ENCODE assay signal across 8 cellular contexts in the genomic region with DNA sequence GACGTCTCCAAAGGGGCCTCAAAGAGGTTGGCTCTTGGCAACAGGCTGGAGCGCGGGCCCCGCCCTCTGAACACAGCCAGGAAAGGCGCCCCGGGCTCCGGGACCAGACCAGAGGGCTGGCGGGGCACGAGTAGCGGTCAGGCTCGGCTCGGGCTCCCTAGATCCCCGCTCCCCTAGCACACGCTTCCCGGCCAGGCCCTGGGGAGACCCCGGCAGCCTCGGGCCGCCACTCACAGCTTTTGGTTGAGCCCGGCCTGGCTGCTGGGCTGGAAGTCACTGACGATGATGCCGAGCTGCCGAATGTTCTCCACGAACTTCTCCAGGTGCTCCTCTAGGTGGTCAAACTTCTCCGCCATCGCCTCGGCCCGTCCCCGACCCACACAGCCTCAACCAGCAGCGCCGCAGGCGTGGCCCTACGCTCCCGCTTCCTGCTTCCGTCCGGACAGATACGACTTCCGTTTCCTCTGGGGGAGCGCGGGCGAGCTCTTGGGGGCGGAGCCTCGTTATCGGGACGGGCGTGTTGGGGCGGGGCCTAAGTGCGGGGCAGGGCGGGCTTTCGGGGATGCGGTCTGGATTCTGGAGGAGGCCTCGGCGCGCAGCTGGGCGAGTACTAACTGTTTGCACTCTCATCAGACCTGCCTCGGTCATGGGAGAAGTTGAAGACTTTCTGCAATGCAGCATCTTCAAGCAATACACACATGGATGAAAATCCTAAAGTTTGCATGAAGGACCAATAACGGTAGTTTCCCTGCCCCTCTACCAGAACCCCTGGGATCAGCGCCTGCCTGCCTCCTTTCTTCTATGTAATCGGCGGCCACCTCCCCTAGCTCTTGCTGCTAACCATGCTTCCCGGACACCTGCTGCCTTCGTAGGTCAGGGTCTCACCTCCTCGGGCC. TPM values are rescaled to one million over a fixed set of nuclear protein-coding genes. Genes with fewer than 3 reads are reported as not detected.
DNase-seq lines count a peak whose midpoint lies in the region; ATAC-seq and TF ChIP-seq lines count a peak whose summit lies in the region.

A gene with protein sequence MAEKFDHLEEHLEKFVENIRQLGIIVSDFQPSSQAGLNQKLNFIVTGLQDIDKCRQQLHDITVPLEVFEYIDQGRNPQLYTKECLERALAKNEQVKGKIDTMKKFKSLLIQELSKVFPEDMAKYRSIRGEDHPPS (minus strand): TSS at position 420 of the 896 bp plus-strand sequence. CDS start 64 bp downstream, at position 356.

- peak; percentile 98 for ATAC-seq in HG03460 (IDR thresholded peaks at IDR 0.05; ENCODE audit: unreplicated experiment)

- TF ChIP-seq CTCF in BE2C (IDR thresholded peaks at IDR 0.05; ENCODE audit: low read depth, low read length) (no peak), coronary artery (IDR thresholded peaks at IDR 0.05) (no peak)

- H3K27me3 ChIP-seq in BE2C = no peaks in the 10 kb centered on the region

- H3K9me3 ChIP-seq in BE2C = no peaks in the 10 kb centered on the region

- H3K27ac ChIP-seq in coronary artery = peak within 1 kb of the TSS; percentile 84 to 93

- H3K4me3 ChIP-seq in BE2C (ENCODE audit: low read depth, low read length) (peak within 1 kb of the TSS; percentile 95), coronary artery (peak within 1 kb of the TSS; percentile 97)

- no peaks in the 10 kb centered on the region; the same call in 1 of the 2 replicates for H3K4me1 ChIP-seq in BE2C

- peaks cover 33% of the 10 kb centered on the region for H3K36me3 ChIP-seq in BE2C

- peak; percentile 97 for DNase-seq in BE2C
- peak; percentile 90 for DNase-seq in GM19240 (ENCODE audit: insufficient read length, low spot score)
- peak; percentile 84 to 97 for DNase-seq in NCI-H526 (lab: John Stamatoyannopoulos, UW)
- DNase-seq in activated CD4-positive, alpha-beta T cell treated with anti-CD3 and anti-CD28 coated beads for 48 hours = peak; percentile 98
- peak; percentile 96 for DNase-seq in coronary artery (ENCODE audit: low spot score)
- peak; percentile 98 for DNase-seq in left kidney (ENCODE audit: low read depth, low spot score)
- peak; percentile 97 for DNase-seq in stimulated activated CD4-positive, alpha-beta T cell treated with anti-CD3 and anti-CD28 coated beads, Interleukin-2, amount 100 ng/mL, for 24 hours

RNA-seq across cellular contexts. Expression of the gene that starts here (rescaled TPM):
- polyA plus RNA-seq in BE2C (2012; ENCODE audit: insufficient read depth, insufficient read length, low read depth) = 107 TPM

Comparison
In these comparisons a context has a peak if more than half of its experiments do, and no peak if none do; other contexts are left out.
1. Peak in every context shown above with its lines: DNase-seq, ATAC-seq, H3K4me3 ChIP-seq and H3K27ac ChIP-seq.